In genomic region chr3:100260685-100261480, GRCh38 we compare ENCODE assay signal across 1 cellular context.
TF ChIP-seq lines count a peak whose summit lies in the region.

TBC1D23 (plus strand) TSS chr3:100260992; CDS start chr3:100261019, 27 bp downstream.

TF ChIP-seq in GM12878, 131 proteins besides CTCF, POLR2A, EP300 and RAD21 (continued from another document and continues in another):
- no peak for TF ChIP-seq BCL11A (IDR thresholded peaks at IDR 0.05; ENCODE audit: low read depth, low read length)
- TF ChIP-seq KDM1A (IDR thresholded peaks at IDR 0.05; ENCODE audit: borderline replicate concordance): no peak
- peak; percentile 56 for TF ChIP-seq BACH1 (IDR thresholded peaks at IDR 0.05; ENCODE audit: borderline replicate concordance)
- 0 out of 2 replicates have a peak, but pooled peaks have one; percentile 14 for TF ChIP-seq CBFB (IDR thresholded peaks at IDR 0.05; ENCODE audit: low read depth)
- no peak for TF ChIP-seq FOXM1 (IDR thresholded peaks at IDR 0.05; ENCODE audit: low read depth, low read length)
- no peak for TF ChIP-seq IRF5 (IDR thresholded peaks at IDR 0.05; ENCODE audit: borderline replicate concordance)
- TF ChIP-seq RBBP5 (conservative IDR thresholded peaks at IDR 0.05): no peak
- peak; percentile 86 for TF ChIP-seq GATAD2B (conservative IDR thresholded peaks at IDR 0.05; ENCODE audit: low read depth)
- peak; percentile 96 for TF ChIP-seq HDGF (IDR thresholded peaks at IDR 0.05)
- peak; percentile 97 for TF ChIP-seq YY1 (IDR thresholded peaks at IDR 0.05; ENCODE audit: low read depth, low read length)
- peak; percentile 87 for TF ChIP-seq KLF5 (IDR thresholded peaks at IDR 0.05; ENCODE audit: partially characterized antibody)
- no peak for TF ChIP-seq ZNF217 (IDR thresholded peaks at IDR 0.05)
- TF ChIP-seq PBX3 (IDR thresholded peaks at IDR 0.05; ENCODE audit: insufficient replicate concordance, low read depth, low read length): no peak
- TF ChIP-seq FOS (IDR thresholded peaks at IDR 0.05; ENCODE audit: borderline replicate concordance, extremely low read depth, insufficient read length): no peak
- TF ChIP-seq ZNF687 (IDR thresholded peaks at IDR 0.05): peak; percentile 11; the same call in 1 of the 2 replicates
- TF ChIP-seq YBX1 (IDR thresholded peaks at IDR 0.05): no peak
- no peak for TF ChIP-seq SIN3A (IDR thresholded peaks at IDR 0.05; ENCODE audit: low read depth, low read length)
- TF ChIP-seq SPI1 (IDR thresholded peaks at IDR 0.05; ENCODE audit: borderline replicate concordance, insufficient read depth, low read depth, low read length): peak; percentile 39; the same call in 1 of the 2 replicates
- peak; percentile 38; the same call in 1 of the 2 replicates for TF ChIP-seq RFX5 (IDR thresholded peaks at IDR 0.05; ENCODE audit: low read depth, low read length)
- TF ChIP-seq MAX (IDR thresholded peaks at IDR 0.05; ENCODE audit: low read depth, low read length): peak; percentile 52
- TF ChIP-seq BMI1 (IDR thresholded peaks at IDR 0.05; ENCODE audit: borderline replicate concordance): no peak
- TF ChIP-seq SP1 (IDR thresholded peaks at IDR 0.05; ENCODE audit: low read depth, low read length): peak; percentile 61
- peak; percentile 84 for TF ChIP-seq SIX5 (IDR thresholded peaks at IDR 0.05; ENCODE audit: low read depth, low read length, severe bottlenecking)
- TF ChIP-seq JUND (IDR thresholded peaks at IDR 0.05; ENCODE audit: low read depth, low read length): no peak
- peak; percentile 97 for TF ChIP-seq CREB1 (IDR thresholded peaks at IDR 0.05; ENCODE audit: low read depth)
- no peak for TF ChIP-seq MTA3 (IDR thresholded peaks at IDR 0.05; ENCODE audit: borderline replicate concordance, low read length)
- TF ChIP-seq ASH2L (IDR thresholded peaks at IDR 0.05; ENCODE audit: borderline replicate concordance, low read depth): no peak
- TF ChIP-seq JUNB (IDR thresholded peaks at IDR 0.05): no peak
- peak in 1 of 2 experiments; percentile 29; a peak in 1 of 4 replicates for TF ChIP-seq IKZF2 (IDR thresholded peaks at IDR 0.05)
- TF ChIP-seq SUZ12 (IDR thresholded peaks at IDR 0.05; ENCODE audit: unreplicated experiment): no peak
- TF ChIP-seq POLR2AphosphoS5 (IDR thresholded peaks at IDR 0.05; ENCODE audit: low read length): peak; percentile 87
- TF ChIP-seq NR2C1 (IDR thresholded peaks at IDR 0.05): no peak
- no peak for TF ChIP-seq IRF3 (IDR thresholded peaks at IDR 0.05)
- no peak for TF ChIP-seq HDAC6 (IDR thresholded peaks at IDR 0.05; ENCODE audit: unreplicated experiment)
- peak; percentile 37 for TF ChIP-seq RELA (IDR thresholded peaks at IDR 0.05; ENCODE audit: borderline replicate concordance, partially characterized antibody)
- no peak for TF ChIP-seq SUPT20H (IDR thresholded peaks at IDR 0.05; ENCODE audit: borderline replicate concordance, control insufficient read depth, low read depth, low read length)
- TF ChIP-seq TBL1XR1 (IDR thresholded peaks at IDR 0.05; ENCODE audit: low read depth, low read length): 0 out of 2 replicates have a peak, but pooled peaks have one; percentile 11
- TF ChIP-seq ZZZ3 (IDR thresholded peaks at IDR 0.05; ENCODE audit: control insufficient read depth, insufficient read length, low read depth): no peak
- TF ChIP-seq POLR2AphosphoS2 (IDR thresholded peaks at IDR 0.05; ENCODE audit: low read depth, low read length): peak; percentile 92; the same call in 1 of the 2 replicates
- TF ChIP-seq TAF1 (IDR thresholded peaks at IDR 0.05; ENCODE audit: borderline replicate concordance, low read depth, low read length): peak; percentile 85
- no peak for TF ChIP-seq ZBTB11 (CRISPR knock-in tag; IDR thresholded peaks at IDR 0.05)
- TF ChIP-seq ELK1 (IDR thresholded peaks at IDR 0.05; ENCODE audit: low read depth, low read length): 0 out of 2 replicates have a peak, but pooled peaks have one; percentile 20
- TF ChIP-seq BCLAF1 (IDR thresholded peaks at IDR 0.05): no peak; the same call in 1 of the 2 replicates
- no peak for TF ChIP-seq NFYA (IDR thresholded peaks at IDR 0.05; ENCODE audit: borderline replicate concordance, low read depth, low read length)
- no peak for TF ChIP-seq TCF3 (IDR thresholded peaks at IDR 0.05; ENCODE audit: borderline replicate concordance, insufficient read depth, low read depth, low read length)
- no peak for TF ChIP-seq EGR1 (IDR thresholded peaks at IDR 0.05; ENCODE audit: borderline replicate concordance in 1 of 2, low read depth in 2 of 2, low read length in 2 of 2)
- TF ChIP-seq CEBPB (IDR thresholded peaks at IDR 0.05; ENCODE audit: borderline replicate concordance in 1 of 2, low read depth in 2 of 2, low read length in 2 of 2): no peak
- TF ChIP-seq ZNF384 (IDR thresholded peaks at IDR 0.05; ENCODE audit: borderline replicate concordance, low read depth, low read length): no peak
- peak; percentile 61 for TF ChIP-seq SMAD1 (IDR thresholded peaks at IDR 0.05; ENCODE audit: low read depth, partially characterized antibody)
- no peak for TF ChIP-seq NFIC (IDR thresholded peaks at IDR 0.05; ENCODE audit: low read depth, low read length)
- no peak; the same call in 1 of the 2 replicates for TF ChIP-seq SREBF1 (IDR thresholded peaks at IDR 0.05; ENCODE audit: low read length)
